In the genomic region with DNA sequence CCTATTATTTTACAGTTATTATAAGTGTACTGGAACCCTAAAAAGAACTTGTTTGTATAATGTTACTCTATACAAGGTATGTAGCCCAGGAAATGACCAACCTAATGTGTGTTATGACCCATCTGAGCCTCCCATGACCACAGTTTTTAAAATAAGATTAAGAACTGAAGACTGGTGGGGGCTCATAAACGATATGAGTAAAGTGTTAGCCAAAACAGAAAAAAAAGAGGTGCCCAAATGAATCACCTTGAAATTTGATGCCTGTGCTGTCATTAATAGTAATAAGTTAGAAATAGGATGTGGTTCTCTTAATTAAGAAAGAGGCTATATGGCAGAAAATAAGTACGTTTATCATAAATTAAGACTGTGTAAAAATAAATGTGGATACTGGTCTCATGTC, we compare ENCODE assay signal across 1 cellular context. TPM values are rescaled to one million over a fixed set of nuclear protein-coding genes. Genes with fewer than 3 reads are reported as not detected.
"Had no signal": no experiment of that assay in that cellular context is flagged by ENCODE, and none has a peak within 500 bp of the region (broad histone marks: within the 10 kb centered on the region; RNA-seq: fewer than 3 reads in every experiment).

No MANE protein-coding gene starts in this region.

RNA-seq across cellular contexts. Expression of gene SAMD3, which starts 42.8 kb away (rescaled TPM):
- total RNA-seq: H4 had no signal
